In genomic region chr12:9118161-9118560, GRCh38 we compare ENCODE assay signal across 8 cellular contexts. TPM values are rescaled to one million over a fixed set of nuclear protein-coding genes. Genes with fewer than 3 reads are reported as not detected.
DNase-seq lines count a peak whose midpoint lies in the region; ATAC-seq, FAIRE-seq and TF ChIP-seq lines count a peak whose summit lies in the region.

No MANE protein-coding gene starts in this region.

- no peak for TF ChIP-seq CTCF in kidney (IDR thresholded peaks at IDR 0.05; ENCODE audit: borderline replicate concordance, extremely low read depth, insufficient read depth)
- no peak for TF ChIP-seq CTCF in uterus (IDR thresholded peaks at IDR 0.05)

- H3K4me1 Mint-ChIP-seq in activated naive CD8-positive, alpha-beta T cell treated with anti-CD3 and anti-CD28 coated beads, Interleukin-2, amount 50 U/mL, for 24 hours: peaks cover 29% of the 10 kb centered on the region
- peaks cover 12% of the 10 kb centered on the region for H3K4me1 Mint-ChIP-seq in activated naive CD8-positive, alpha-beta T cell treated with anti-CD3 and anti-CD28 coated beads for 36 hours
- peaks cover 35 to 43% (median 36%) of the 10 kb centered on the region in 3 donors for H3K4me1 Mint-ChIP-seq in CD8-positive, alpha-beta memory T cell

- no peak overlapping the region for H3K4me3 ChIP-seq in kidney (ENCODE audit: low read length in 2 of 2)
- no peak overlapping the region for H3K4me3 ChIP-seq in uterus
- no peak overlapping the region for H3K4me3 ChIP-seq in CD8-positive, alpha-beta memory T cell (ENCODE audit: low read length)

- H3K36me3 Mint-ChIP-seq in activated naive CD8-positive, alpha-beta T cell treated with anti-CD3 and anti-CD28 coated beads, Interleukin-2, amount 50 U/mL, for 24 hours (ENCODE audit: low read depth): no peaks in the 10 kb centered on the region
- peaks cover 1% of the 10 kb centered on the region for H3K36me3 Mint-ChIP-seq in activated naive CD8-positive, alpha-beta T cell treated with anti-CD3 and anti-CD28 coated beads for 36 hours
- H3K36me3 Mint-ChIP-seq in CD8-positive, alpha-beta memory T cell: peaks cover 4 to 23% (median 6%) of the 10 kb centered on the region in 3 donors

- H3K27ac Mint-ChIP-seq in activated naive CD8-positive, alpha-beta T cell treated with anti-CD3 and anti-CD28 coated beads, Interleukin-2, amount 50 U/mL, for 24 hours: no peak overlapping the region
- H3K27ac Mint-ChIP-seq in activated naive CD8-positive, alpha-beta T cell treated with anti-CD3 and anti-CD28 coated beads for 36 hours: no peak overlapping the region
- peak overlapping the region in 3 of 8 donors; percentile 23 to 75 (median 61) for H3K27ac Mint-ChIP-seq in CD8-positive, alpha-beta memory T cell

- H3K27ac ChIP-seq in kidney (ENCODE audit: low read depth in 2 of 2, low read length in 2 of 2): peak overlapping the region; percentile 20 to 49
- H3K27ac ChIP-seq in uterus: peak overlapping the region; percentile 87 to 94
- no peak overlapping the region for H3K27ac ChIP-seq in CD8-positive, alpha-beta memory T cell (ENCODE audit: low read depth, low read length)

- peak; percentile 88 for ATAC-seq in activated naive CD8-positive, alpha-beta T cell treated with anti-CD3 and anti-CD28 coated beads, Interleukin-2, amount 50 U/mL, for 24 hours

- H3K9me3 ChIP-seq in kidney (ENCODE audit: control insufficient read depth in 1 of 2, low read length in 2 of 2) (no peaks in the 10 kb centered on the region), uterus (no peaks in the 10 kb centered on the region)
- H3K9me3 ChIP-seq in CD8-positive, alpha-beta memory T cell (ENCODE audit: low read length): no peaks in the 10 kb centered on the region

- H3K27me3 Mint-ChIP-seq in activated naive CD8-positive, alpha-beta T cell treated with anti-CD3 and anti-CD28 coated beads, Interleukin-2, amount 50 U/mL, for 24 hours: no peaks in the 10 kb centered on the region
- H3K27me3 Mint-ChIP-seq in activated naive CD8-positive, alpha-beta T cell treated with anti-CD3 and anti-CD28 coated beads for 36 hours: no peaks in the 10 kb centered on the region
- H3K27me3 Mint-ChIP-seq in CD8-positive, alpha-beta memory T cell: no peaks in the 10 kb centered on the region

- no peak for DNase-seq in activated naive CD8-positive, alpha-beta T cell treated with anti-CD3 and anti-CD28 coated beads, Interleukin-2, amount 50 U/mL, for 24 hours
- no peak for DNase-seq in activated naive CD8-positive, alpha-beta T cell treated with anti-CD3 and anti-CD28 coated beads for 36 hours
- DNase-seq in OCI-M2 (lab: John Stamatoyannopoulos, UW; ENCODE audit: unreplicated experiment) (peak; percentile 9), kidney (no peak), uterus (no peak), DMS79 treated with DMSO at 0.1 percent for 48 hours (lab: John Stamatoyannopoulos, UW) (no peak)
- no peak for DNase-seq in CD8-positive, alpha-beta memory T cell
- DNase-seq in stimulated activated CD8-positive, alpha-beta memory T cell treated with anti-CD3 and anti-CD28 coated beads, Interleukin-4, amount 100 ng/mL, for 48 hours: no peak

- no peak overlapping the region for H3K4me3 Mint-ChIP-seq in activated naive CD8-positive, alpha-beta T cell treated with anti-CD3 and anti-CD28 coated beads, Interleukin-2, amount 50 U/mL, for 24 hours
- no peak overlapping the region for H3K4me3 Mint-ChIP-seq in activated naive CD8-positive, alpha-beta T cell treated with anti-CD3 and anti-CD28 coated beads for 36 hours
- no peak overlapping the region for H3K4me3 Mint-ChIP-seq in CD8-positive, alpha-beta memory T cell

- H3K36me3 ChIP-seq in kidney (ENCODE audit: control insufficient read depth in 1 of 2, insufficient read depth in 2 of 2, low read length in 2 of 2) (no peaks in the 10 kb centered on the region), uterus (no peaks in the 10 kb centered on the region)
- no peaks in the 10 kb centered on the region for H3K36me3 ChIP-seq in CD8-positive, alpha-beta memory T cell (ENCODE audit: insufficient read depth, low read length)

- peak overlapping the region in 1 of 2 donors; percentile 19 for H3K9ac ChIP-seq in kidney (ENCODE audit: low read length in 2 of 2)

- POLR2A ChIA-PET in CD8-positive, alpha-beta memory T cell (lab: Charles Lee): no interaction called here

- H3K27me3 ChIP-seq in uterus: no peaks in the 10 kb centered on the region
- H3K27me3 ChIP-seq in CD8-positive, alpha-beta memory T cell (ENCODE audit: insufficient read depth, low read length, poor library complexity, severe bottlenecking): no peaks in the 10 kb centered on the region

- CTCF ChIA-PET in CD8-positive, alpha-beta memory T cell (lab: Charles Lee): no interaction called here

- no peak for TF ChIP-seq POLR2A in uterus (IDR thresholded peaks at IDR 0.05)

- intact Hi-C loops in kidney (cut with DNase I): no loop called here
- intact Hi-C loops in uterus (cut with DNase I; ENCODE audit: low total_unique reads): no loop called here

- no peak for FAIRE-seq in kidney (lab: Jason Lieb, UNC)

- H3K9me3 Mint-ChIP-seq in activated naive CD8-positive, alpha-beta T cell treated with anti-CD3 and anti-CD28 coated beads, Interleukin-2, amount 50 U/mL, for 24 hours: no peaks in the 10 kb centered on the region
- H3K9me3 Mint-ChIP-seq in activated naive CD8-positive, alpha-beta T cell treated with anti-CD3 and anti-CD28 coated beads for 36 hours: no peaks in the 10 kb centered on the region
- no peaks in the 10 kb centered on the region for H3K9me3 Mint-ChIP-seq in CD8-positive, alpha-beta memory T cell

- peaks cover 4 to 7% of the 10 kb centered on the region in 2 donors for H3K4me1 ChIP-seq in kidney (ENCODE audit: control insufficient read depth in 1 of 2, insufficient read depth in 1 of 2, low read depth in 1 of 2, low read length in 2 of 2)
- peaks cover 0 to 7% of the 10 kb centered on the region in 2 donors for H3K4me1 ChIP-seq in uterus
- H3K4me1 ChIP-seq in CD8-positive, alpha-beta memory T cell (ENCODE audit: insufficient read depth, low read length): peaks cover 7% of the 10 kb centered on the region

RNA-seq across cellular contexts. Expression of gene A2M, which starts 2.4 kb away (rescaled TPM):
- total RNA-seq in activated naive CD8-positive, alpha-beta T cell treated with anti-CD3 and anti-CD28 coated beads for 36 hours: not detected
- total RNA-seq in kidney (971 TPM), uterus (1,000 to 10,000 TPM in 1 of 4 donors, 100 to 1,000 TPM in 3; 305 to 1,063 (median 353) TPM)
- 745 TPM for polyA plus RNA-seq in kidney (ENCODE audit: insufficient read depth, low read depth, low replicate concordance)
- 1 to 10 TPM; 1.4 to 1.6 TPM for total RNA-seq in CD8-positive, alpha-beta memory T cell
- polyA plus RNA-seq in CD8-positive, alpha-beta memory T cell: 2.2 TPM

Comparison
In these comparisons a context has a peak if more than half of its experiments do, and no peak if none do; other contexts are left out.
1. RNA of gene A2M, which starts 2.4 kb away (total RNA-seq): 971 TPM in kidney (single experiment) and 305 to 1,063 TPM in uterus; 1.4 to 1.6 TPM in CD8-positive, alpha-beta memory T cell and not detected in activated naive CD8-positive, alpha-beta T cell treated with anti-CD3 and anti-CD28 coated beads for 36 hours; every median in the first group is over 100 times any median in the second.